In the genomic region with DNA sequence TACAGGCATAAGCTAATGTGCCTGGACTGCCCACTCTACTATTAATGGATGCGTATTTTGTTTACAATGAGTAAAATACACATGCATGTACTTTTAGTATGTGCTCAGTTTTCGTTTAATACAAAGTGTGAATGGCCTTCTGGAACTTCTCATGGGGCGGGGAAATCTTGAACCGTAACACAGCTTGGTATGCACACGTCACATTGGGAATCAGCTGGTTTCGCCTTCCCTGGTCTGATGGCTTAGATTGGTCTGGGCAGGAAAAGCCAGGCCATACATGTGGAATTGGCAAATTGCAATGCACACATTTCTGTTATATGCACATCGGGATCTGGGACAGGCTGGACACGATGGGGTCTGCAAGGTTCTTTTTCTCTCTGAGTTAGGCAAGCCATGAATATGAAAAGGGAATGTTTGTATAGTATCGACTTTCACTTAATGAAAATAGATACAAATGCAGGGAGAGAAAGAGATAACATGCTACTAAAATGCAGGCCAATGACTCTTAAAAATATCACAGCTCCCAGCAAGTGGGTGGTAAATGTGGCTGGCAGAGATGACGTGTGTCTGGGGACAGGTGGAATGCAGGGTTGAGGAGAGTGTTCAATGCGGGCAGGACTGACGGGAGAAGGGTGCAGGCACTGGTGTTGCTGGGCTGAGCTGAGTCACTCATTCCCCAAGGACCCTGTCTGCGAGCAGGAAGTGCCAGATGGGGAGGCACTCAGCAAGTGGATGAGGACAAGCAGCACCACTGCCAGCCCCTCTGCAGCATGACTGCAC, we compare ENCODE assay signal across 1 cellular context.
A peak's percentile ranks its signal among the peaks of the same experiment; 100 is the strongest.
TF ChIP-seq lines count a peak whose summit lies in the region.

No MANE protein-coding gene starts in this region.

TF ChIP-seq in HEK293, 187 proteins besides CTCF, POLR2A, EP300 and RAD21 (continued from another document and continues in another):
- TF ChIP-seq, protein P1, sequence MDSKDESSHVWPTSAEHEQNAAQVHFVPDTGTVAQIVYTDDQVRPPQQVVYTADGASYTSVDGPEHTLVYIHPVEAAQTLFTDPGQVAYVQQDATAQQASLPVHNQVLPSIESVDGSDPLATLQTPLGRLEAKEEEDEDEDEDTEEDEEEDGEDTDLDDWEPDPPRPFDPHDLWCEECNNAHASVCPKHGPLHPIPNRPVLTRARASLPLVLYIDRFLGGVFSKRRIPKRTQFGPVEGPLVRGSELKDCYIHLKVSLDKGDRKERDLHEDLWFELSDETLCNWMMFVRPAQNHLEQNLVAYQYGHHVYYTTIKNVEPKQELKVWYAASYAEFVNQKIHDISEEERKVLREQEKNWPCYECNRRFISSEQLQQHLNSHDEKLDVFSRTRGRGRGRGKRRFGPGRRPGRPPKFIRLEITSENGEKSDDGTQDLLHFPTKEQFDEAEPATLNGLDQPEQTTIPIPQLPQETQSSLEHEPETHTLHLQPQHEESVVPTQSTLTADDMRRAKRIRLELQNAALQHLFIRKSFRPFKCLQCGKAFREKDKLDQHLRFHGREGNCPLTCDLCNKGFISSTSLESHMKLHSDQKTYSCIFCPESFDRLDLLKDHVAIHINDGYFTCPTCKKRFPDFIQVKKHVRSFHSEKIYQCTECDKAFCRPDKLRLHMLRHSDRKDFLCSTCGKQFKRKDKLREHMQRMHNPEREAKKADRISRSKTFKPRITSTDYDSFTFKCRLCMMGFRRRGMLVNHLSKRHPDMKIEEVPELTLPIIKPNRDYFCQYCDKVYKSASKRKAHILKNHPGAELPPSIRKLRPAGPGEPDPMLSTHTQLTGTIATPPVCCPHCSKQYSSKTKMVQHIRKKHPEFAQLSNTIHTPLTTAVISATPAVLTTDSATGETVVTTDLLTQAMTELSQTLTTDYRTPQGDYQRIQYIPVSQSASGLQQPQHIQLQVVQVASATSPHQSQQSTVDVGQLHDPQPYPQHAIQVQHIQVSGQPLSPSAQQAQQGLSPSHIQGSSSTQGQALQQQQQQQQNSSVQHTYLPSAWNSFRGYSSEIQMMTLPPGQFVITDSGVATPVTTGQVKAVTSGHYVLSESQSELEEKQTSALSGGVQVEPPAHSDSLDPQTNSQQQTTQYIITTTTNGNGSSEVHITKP (tag by site-specific recombination; IDR thresholded peaks at IDR 0.05): peak; percentile 51
- TF ChIP-seq, protein P2, sequence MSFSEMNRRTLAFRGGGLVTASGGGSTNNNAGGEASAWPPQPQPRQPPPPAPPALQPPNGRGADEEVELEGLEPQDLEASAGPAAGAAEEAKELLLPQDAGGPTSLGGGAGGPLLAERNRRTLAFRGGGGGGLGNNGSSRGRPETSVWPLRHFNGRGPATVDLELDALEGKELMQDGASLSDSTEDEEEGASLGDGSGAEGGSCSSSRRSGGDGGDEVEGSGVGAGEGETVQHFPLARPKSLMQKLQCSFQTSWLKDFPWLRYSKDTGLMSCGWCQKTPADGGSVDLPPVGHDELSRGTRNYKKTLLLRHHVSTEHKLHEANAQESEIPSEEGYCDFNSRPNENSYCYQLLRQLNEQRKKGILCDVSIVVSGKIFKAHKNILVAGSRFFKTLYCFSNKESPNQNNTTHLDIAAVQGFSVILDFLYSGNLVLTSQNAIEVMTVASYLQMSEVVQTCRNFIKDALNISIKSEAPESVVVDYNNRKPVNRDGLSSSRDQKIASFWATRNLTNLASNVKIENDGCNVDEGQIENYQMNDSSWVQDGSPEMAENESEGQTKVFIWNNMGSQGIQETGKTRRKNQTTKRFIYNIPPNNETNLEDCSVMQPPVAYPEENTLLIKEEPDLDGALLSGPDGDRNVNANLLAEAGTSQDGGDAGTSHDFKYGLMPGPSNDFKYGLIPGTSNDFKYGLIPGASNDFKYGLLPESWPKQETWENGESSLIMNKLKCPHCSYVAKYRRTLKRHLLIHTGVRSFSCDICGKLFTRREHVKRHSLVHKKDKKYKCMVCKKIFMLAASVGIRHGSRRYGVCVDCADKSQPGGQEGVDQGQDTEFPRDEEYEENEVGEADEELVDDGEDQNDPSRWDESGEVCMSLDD (tag by site-specific recombination; IDR thresholded peaks at IDR 0.05): peak; percentile 38; the same call in 1 of the 2 replicates
- TF ChIP-seq SP2 (tag by site-specific recombination; IDR thresholded peaks at IDR 0.05) (peak; percentile 24), ZBTB8A (tag by site-specific recombination; IDR thresholded peaks at IDR 0.05) (peak; percentile 69), GFI1B (tag by site-specific recombination; IDR thresholded peaks at IDR 0.05) (no peak), ZNF544 (tag by site-specific recombination; IDR thresholded peaks at IDR 0.05) (no peak), HOXA7 (CRISPR knock-in tag; IDR thresholded peaks at IDR 0.05; ENCODE audit: borderline replicate concordance) (no peak), ZNF2 (tag by site-specific recombination; IDR thresholded peaks at IDR 0.05) (no peak), ZNF426 (tag by site-specific recombination; IDR thresholded peaks at IDR 0.05) (no peak), ZNF473 (tag by site-specific recombination; IDR thresholded peaks at IDR 0.05) (no peak), TRIM28 (IDR thresholded peaks at IDR 0.05; ENCODE audit: borderline replicate concordance, low read length) (peak; percentile 87), ZNF707 (tag by site-specific recombination; IDR thresholded peaks at IDR 0.05) (no peak), ZNF76 (tag by site-specific recombination; IDR thresholded peaks at IDR 0.05; ENCODE audit: borderline replicate concordance, low read depth) (0 out of 2 replicates have a peak, but pooled peaks have one; percentile 47), SCRT1 (tag by site-specific recombination; IDR thresholded peaks at IDR 0.05; ENCODE audit: borderline replicate concordance) (peak; percentile 63; the same call in 1 of the 2 replicates), ZNF140 (tag by site-specific recombination; IDR thresholded peaks at IDR 0.05) (no peak), ZNF600 (tag by site-specific recombination; IDR thresholded peaks at IDR 0.05) (peak; percentile 64; the same call in 1 of the 2 replicates), KLF8 (tag by site-specific recombination; IDR thresholded peaks at IDR 0.05) (peak; percentile 29; the same call in 1 of the 2 replicates), RBAK (tag by site-specific recombination; IDR thresholded peaks at IDR 0.05) (peak; percentile 49; the same call in 1 of the 2 replicates), SCRT2 (tag by site-specific recombination; IDR thresholded peaks at IDR 0.05) (peak; percentile 82), ZNF521 (tag by site-specific recombination; IDR thresholded peaks at IDR 0.05) (no peak), ZNF664 (tag by site-specific recombination; IDR thresholded peaks at IDR 0.05) (0 out of 2 replicates have a peak, but pooled peaks have one; percentile 28), GLIS1 (tag by site-specific recombination; IDR thresholded peaks at IDR 0.05) (peak; percentile 38)
- TF ChIP-seq, protein P3, sequence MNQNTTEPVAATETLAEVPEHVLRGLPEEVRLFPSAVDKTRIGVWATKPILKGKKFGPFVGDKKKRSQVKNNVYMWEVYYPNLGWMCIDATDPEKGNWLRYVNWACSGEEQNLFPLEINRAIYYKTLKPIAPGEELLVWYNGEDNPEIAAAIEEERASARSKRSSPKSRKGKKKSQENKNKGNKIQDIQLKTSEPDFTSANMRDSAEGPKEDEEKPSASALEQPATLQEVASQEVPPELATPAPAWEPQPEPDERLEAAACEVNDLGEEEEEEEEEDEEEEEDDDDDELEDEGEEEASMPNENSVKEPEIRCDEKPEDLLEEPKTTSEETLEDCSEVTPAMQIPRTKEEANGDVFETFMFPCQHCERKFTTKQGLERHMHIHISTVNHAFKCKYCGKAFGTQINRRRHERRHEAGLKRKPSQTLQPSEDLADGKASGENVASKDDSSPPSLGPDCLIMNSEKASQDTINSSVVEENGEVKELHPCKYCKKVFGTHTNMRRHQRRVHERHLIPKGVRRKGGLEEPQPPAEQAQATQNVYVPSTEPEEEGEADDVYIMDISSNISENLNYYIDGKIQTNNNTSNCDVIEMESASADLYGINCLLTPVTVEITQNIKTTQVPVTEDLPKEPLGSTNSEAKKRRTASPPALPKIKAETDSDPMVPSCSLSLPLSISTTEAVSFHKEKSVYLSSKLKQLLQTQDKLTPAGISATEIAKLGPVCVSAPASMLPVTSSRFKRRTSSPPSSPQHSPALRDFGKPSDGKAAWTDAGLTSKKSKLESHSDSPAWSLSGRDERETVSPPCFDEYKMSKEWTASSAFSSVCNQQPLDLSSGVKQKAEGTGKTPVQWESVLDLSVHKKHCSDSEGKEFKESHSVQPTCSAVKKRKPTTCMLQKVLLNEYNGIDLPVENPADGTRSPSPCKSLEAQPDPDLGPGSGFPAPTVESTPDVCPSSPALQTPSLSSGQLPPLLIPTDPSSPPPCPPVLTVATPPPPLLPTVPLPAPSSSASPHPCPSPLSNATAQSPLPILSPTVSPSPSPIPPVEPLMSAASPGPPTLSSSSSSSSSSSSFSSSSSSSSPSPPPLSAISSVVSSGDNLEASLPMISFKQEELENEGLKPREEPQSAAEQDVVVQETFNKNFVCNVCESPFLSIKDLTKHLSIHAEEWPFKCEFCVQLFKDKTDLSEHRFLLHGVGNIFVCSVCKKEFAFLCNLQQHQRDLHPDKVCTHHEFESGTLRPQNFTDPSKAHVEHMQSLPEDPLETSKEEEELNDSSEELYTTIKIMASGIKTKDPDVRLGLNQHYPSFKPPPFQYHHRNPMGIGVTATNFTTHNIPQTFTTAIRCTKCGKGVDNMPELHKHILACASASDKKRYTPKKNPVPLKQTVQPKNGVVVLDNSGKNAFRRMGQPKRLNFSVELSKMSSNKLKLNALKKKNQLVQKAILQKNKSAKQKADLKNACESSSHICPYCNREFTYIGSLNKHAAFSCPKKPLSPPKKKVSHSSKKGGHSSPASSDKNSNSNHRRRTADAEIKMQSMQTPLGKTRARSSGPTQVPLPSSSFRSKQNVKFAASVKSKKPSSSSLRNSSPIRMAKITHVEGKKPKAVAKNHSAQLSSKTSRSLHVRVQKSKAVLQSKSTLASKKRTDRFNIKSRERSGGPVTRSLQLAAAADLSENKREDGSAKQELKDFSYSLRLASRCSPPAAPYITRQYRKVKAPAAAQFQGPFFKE (tag by site-specific recombination; IDR thresholded peaks at IDR 0.05; ENCODE audit: borderline replicate concordance): no peak
- TF ChIP-seq, protein P4, sequence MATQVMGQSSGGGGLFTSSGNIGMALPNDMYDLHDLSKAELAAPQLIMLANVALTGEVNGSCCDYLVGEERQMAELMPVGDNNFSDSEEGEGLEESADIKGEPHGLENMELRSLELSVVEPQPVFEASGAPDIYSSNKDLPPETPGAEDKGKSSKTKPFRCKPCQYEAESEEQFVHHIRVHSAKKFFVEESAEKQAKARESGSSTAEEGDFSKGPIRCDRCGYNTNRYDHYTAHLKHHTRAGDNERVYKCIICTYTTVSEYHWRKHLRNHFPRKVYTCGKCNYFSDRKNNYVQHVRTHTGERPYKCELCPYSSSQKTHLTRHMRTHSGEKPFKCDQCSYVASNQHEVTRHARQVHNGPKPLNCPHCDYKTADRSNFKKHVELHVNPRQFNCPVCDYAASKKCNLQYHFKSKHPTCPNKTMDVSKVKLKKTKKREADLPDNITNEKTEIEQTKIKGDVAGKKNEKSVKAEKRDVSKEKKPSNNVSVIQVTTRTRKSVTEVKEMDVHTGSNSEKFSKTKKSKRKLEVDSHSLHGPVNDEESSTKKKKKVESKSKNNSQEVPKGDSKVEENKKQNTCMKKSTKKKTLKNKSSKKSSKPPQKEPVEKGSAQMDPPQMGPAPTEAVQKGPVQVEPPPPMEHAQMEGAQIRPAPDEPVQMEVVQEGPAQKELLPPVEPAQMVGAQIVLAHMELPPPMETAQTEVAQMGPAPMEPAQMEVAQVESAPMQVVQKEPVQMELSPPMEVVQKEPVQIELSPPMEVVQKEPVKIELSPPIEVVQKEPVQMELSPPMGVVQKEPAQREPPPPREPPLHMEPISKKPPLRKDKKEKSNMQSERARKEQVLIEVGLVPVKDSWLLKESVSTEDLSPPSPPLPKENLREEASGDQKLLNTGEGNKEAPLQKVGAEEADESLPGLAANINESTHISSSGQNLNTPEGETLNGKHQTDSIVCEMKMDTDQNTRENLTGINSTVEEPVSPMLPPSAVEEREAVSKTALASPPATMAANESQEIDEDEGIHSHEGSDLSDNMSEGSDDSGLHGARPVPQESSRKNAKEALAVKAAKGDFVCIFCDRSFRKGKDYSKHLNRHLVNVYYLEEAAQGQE (tag by site-specific recombination; IDR thresholded peaks at IDR 0.05): no peak
- TF ChIP-seq, protein P5, sequence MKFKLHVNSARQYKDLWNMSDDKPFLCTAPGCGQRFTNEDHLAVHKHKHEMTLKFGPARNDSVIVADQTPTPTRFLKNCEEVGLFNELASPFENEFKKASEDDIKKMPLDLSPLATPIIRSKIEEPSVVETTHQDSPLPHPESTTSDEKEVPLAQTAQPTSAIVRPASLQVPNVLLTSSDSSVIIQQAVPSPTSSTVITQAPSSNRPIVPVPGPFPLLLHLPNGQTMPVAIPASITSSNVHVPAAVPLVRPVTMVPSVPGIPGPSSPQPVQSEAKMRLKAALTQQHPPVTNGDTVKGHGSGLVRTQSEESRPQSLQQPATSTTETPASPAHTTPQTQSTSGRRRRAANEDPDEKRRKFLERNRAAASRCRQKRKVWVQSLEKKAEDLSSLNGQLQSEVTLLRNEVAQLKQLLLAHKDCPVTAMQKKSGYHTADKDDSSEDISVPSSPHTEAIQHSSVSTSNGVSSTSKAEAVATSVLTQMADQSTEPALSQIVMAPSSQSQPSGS (tag by site-specific recombination; IDR thresholded peaks at IDR 0.05; ENCODE audit: low read depth): 0 out of 2 replicates have a peak, but pooled peaks have one; percentile 30
- TF ChIP-seq, protein P6, sequence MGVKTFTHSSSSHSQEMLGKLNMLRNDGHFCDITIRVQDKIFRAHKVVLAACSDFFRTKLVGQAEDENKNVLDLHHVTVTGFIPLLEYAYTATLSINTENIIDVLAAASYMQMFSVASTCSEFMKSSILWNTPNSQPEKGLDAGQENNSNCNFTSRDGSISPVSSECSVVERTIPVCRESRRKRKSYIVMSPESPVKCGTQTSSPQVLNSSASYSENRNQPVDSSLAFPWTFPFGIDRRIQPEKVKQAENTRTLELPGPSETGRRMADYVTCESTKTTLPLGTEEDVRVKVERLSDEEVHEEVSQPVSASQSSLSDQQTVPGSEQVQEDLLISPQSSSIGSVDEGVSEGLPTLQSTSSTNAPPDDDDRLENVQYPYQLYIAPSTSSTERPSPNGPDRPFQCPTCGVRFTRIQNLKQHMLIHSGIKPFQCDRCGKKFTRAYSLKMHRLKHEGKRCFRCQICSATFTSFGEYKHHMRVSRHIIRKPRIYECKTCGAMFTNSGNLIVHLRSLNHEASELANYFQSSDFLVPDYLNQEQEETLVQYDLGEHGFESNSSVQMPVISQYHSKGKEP (tag by site-specific recombination; IDR thresholded peaks at IDR 0.05): peak; percentile 65; the same call in 1 of the 2 replicates
- TF ChIP-seq, protein P7, sequence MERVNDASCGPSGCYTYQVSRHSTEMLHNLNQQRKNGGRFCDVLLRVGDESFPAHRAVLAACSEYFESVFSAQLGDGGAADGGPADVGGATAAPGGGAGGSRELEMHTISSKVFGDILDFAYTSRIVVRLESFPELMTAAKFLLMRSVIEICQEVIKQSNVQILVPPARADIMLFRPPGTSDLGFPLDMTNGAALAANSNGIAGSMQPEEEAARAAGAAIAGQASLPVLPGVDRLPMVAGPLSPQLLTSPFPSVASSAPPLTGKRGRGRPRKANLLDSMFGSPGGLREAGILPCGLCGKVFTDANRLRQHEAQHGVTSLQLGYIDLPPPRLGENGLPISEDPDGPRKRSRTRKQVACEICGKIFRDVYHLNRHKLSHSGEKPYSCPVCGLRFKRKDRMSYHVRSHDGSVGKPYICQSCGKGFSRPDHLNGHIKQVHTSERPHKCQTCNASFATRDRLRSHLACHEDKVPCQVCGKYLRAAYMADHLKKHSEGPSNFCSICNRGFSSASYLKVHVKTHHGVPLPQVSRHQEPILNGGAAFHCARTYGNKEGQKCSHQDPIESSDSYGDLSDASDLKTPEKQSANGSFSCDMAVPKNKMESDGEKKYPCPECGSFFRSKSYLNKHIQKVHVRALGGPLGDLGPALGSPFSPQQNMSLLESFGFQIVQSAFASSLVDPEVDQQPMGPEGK (tag by site-specific recombination; IDR thresholded peaks at IDR 0.05): peak; percentile 66; the same call in 1 of the 2 replicates
